19 cellular contexts compared by ENCODE assay signal in the genomic region with DNA sequence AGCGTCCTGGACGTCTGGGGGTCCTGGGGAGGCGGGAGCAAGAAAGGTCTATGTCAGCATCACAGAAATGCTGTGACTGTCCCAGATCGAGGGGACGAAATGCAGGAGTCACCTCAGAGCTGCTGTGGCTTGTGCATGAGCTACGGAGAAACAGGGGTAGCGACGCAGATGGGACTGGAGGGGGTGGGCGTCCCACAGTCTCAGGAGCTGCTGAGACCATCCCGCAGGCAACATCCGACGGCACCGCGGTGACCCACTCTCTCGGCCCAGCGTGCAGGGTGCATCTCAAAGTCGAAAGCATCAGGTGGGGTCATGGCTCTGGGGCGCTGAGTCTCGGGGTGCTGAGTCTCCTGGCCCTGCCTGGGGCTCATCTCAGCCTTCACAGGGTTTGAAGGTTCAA. TPM values are rescaled to one million over a fixed set of nuclear protein-coding genes. Genes with fewer than 3 reads are reported as not detected.
DNase-seq lines count a peak whose midpoint lies in the region; ATAC-seq and TF ChIP-seq lines count a peak whose summit lies in the region.
"Had no signal": no experiment of that assay in that cellular context is flagged by ENCODE, and none has a peak within 500 bp of the region (broad histone marks: within the 10 kb centered on the region; RNA-seq: fewer than 3 reads in every experiment).

No MANE protein-coding gene starts in this region.

- no peaks in the 10 kb centered on the region for H3K9me3 Mint-ChIP-seq in stimulated activated naive CD8-positive, alpha-beta T cell treated with anti-CD3 and anti-CD28 coated beads, Interleukin-15, Interleukin-2, amounts not matched to agents 100 ng/mL and 50 ng/mL, for 24 hours
- H3K9me3 Mint-ChIP-seq in activated T-helper 17 cell treated with anti-CD3 and anti-CD28 coated beads, Interleukin-2, amount 50 U/mL, for 72 hours: no peaks in the 10 kb centered on the region
- H3K9me3 Mint-ChIP-seq in memory B cell (no peaks in the 10 kb centered on the region), type B pancreatic cell (no peaks in the 10 kb centered on the region)
- H3K9me3 Mint-ChIP-seq: H9, nephron had no signal

- peaks cover 12% of the 10 kb centered on the region for H3K4me1 Mint-ChIP-seq in stimulated activated naive CD8-positive, alpha-beta T cell treated with anti-CD3 and anti-CD28 coated beads, Interleukin-15, Interleukin-2, amounts not matched to agents 100 ng/mL and 50 ng/mL, for 24 hours (ENCODE audit: low read depth)
- peaks cover 4% of the 10 kb centered on the region for H3K4me1 Mint-ChIP-seq in activated T-helper 17 cell treated with anti-CD3 and anti-CD28 coated beads, Interleukin-2, amount 50 U/mL, for 72 hours
- no peaks in the 10 kb centered on the region for H3K4me1 Mint-ChIP-seq in memory B cell
- H3K4me1 Mint-ChIP-seq in type B pancreatic cell (ENCODE audit: unreplicated experiment): peaks cover 4% of the 10 kb centered on the region
- H3K4me1 Mint-ChIP-seq: H9, nephron had no signal

- no peak for DNase-seq in stimulated activated naive CD8-positive, alpha-beta T cell treated with anti-CD3 and anti-CD28 coated beads, Interleukin-15, Interleukin-2, amounts not matched to agents 100 U/mL and 50 U/mL, for 24 hours
- no peak for DNase-seq in memory B cell (ENCODE audit: low spot score in 2 of 2)
- no peak for DNase-seq in type B pancreatic cell (ENCODE audit: extremely low spot score, unreplicated experiment)
- DNase-seq in caudate nucleus (lab: John Stamatoyannopoulos, UW): no peak
- DNase-seq in activated CD8-positive, alpha-beta memory T cell treated with anti-CD3 and anti-CD28 coated beads, Interleukin-2, amount 50 U/mL, for 4 hours: no peak
- no peak for DNase-seq in occipital lobe (lab: John Stamatoyannopoulos, UW)
- DNase-seq: amniotic stem cell; central memory CD4-positive, alpha-beta T cell; effector memory CD4-positive, alpha-beta T cell; H9; KG1; MV-4-11; NCI-H1930; NCI-H446 treated with DMSO at 0.1 percent for 48 hours; RPMI8226; thyroid gland had no signal

- H3K36me3 Mint-ChIP-seq in stimulated activated naive CD8-positive, alpha-beta T cell treated with anti-CD3 and anti-CD28 coated beads, Interleukin-15, Interleukin-2, amounts not matched to agents 100 ng/mL and 50 ng/mL, for 24 hours (ENCODE audit: low read depth): peaks cover 20% of the 10 kb centered on the region
- peaks cover 38% of the 10 kb centered on the region for H3K36me3 Mint-ChIP-seq in activated T-helper 17 cell treated with anti-CD3 and anti-CD28 coated beads, Interleukin-2, amount 50 U/mL, for 72 hours (ENCODE audit: low read depth)
- H3K36me3 Mint-ChIP-seq in memory B cell (peaks cover 17% of the 10 kb centered on the region), type B pancreatic cell (peaks cover 10% of the 10 kb centered on the region)

- H3K27ac ChIP-seq in caudate nucleus (ENCODE audit: low read depth, low read length): no peak overlapping the region
- H3K27ac ChIP-seq: thyroid gland had no signal

- ATAC-seq in stimulated activated naive CD8-positive, alpha-beta T cell treated with anti-CD3 and anti-CD28 coated beads, Interleukin-15, Interleukin-2, amounts not matched to agents 100 U/mL and 50 U/mL, for 24 hours: no peak
- ATAC-seq in activated T-helper 17 cell treated with anti-CD3 and anti-CD28 coated beads, Interleukin-2, amount 50 U/mL, for 72 hours (replicated peaks): no peak
- ATAC-seq in memory B cell (ENCODE audit: low read depth): no peak

- H3K27ac Mint-ChIP-seq in stimulated activated naive CD8-positive, alpha-beta T cell treated with anti-CD3 and anti-CD28 coated beads, Interleukin-15, Interleukin-2, amounts not matched to agents 100 ng/mL and 50 ng/mL, for 24 hours: peak overlapping the region; percentile 45
- H3K27ac Mint-ChIP-seq in activated T-helper 17 cell treated with anti-CD3 and anti-CD28 coated beads, Interleukin-2, amount 50 U/mL, for 72 hours: peak overlapping the region; percentile 77
- H3K27ac Mint-ChIP-seq in memory B cell (peak overlapping the region; percentile 45), type B pancreatic cell (peak overlapping the region; percentile 27)
- H3K27ac Mint-ChIP-seq: nephron had no signal

- no peaks in the 10 kb centered on the region for H3K27me3 Mint-ChIP-seq in stimulated activated naive CD8-positive, alpha-beta T cell treated with anti-CD3 and anti-CD28 coated beads, Interleukin-15, Interleukin-2, amounts not matched to agents 100 ng/mL and 50 ng/mL, for 24 hours
- no peaks in the 10 kb centered on the region for H3K27me3 Mint-ChIP-seq in activated T-helper 17 cell treated with anti-CD3 and anti-CD28 coated beads, Interleukin-2, amount 50 U/mL, for 72 hours
- H3K27me3 Mint-ChIP-seq in memory B cell: no peaks in the 10 kb centered on the region
- peaks cover 3% of the 10 kb centered on the region for H3K27me3 Mint-ChIP-seq in type B pancreatic cell

- H3K4me3 Mint-ChIP-seq in stimulated activated naive CD8-positive, alpha-beta T cell treated with anti-CD3 and anti-CD28 coated beads, Interleukin-15, Interleukin-2, amounts not matched to agents 100 ng/mL and 50 ng/mL, for 24 hours: no peak overlapping the region
- H3K4me3 Mint-ChIP-seq in activated T-helper 17 cell treated with anti-CD3 and anti-CD28 coated beads, Interleukin-2, amount 50 U/mL, for 72 hours: no peak overlapping the region
- H3K4me3 Mint-ChIP-seq in memory B cell (no peak overlapping the region), type B pancreatic cell (no peak overlapping the region)
- H3K4me3 Mint-ChIP-seq: H9, nephron had no signal

- TF ChIP-seq CTCF in type B pancreatic cell (conservative IDR thresholded peaks at IDR 0.05): no peak

RNA-seq across cellular contexts. Expression of gene C13orf46, which starts 37.4 kb away (rescaled TPM):
- 1 to 10 TPM; 1.3 to 3.9 TPM for total RNA-seq in activated T-helper 17 cell treated with anti-CD3 and anti-CD28 coated beads, Interleukin-2, amount 50 U/mL, for 72 hours
- total RNA-seq in type B pancreatic cell (ENCODE audit: low replicate concordance) (0.29 TPM in 1 of 2 replicates, not detected in the other), occipital lobe (0.16 TPM)

Comparison
In these comparisons a context has a peak if more than half of its experiments do, and no peak if none do; other contexts are left out.
1. H3K27ac Mint-ChIP-seq: peak in every context shown above with its lines; median percentile 77 in activated T-helper 17 cell treated with anti-CD3 and anti-CD28 coated beads, Interleukin-2, amount 50 U/mL, for 72 hours; 45 in stimulated activated naive CD8-positive, alpha-beta T cell treated with anti-CD3 and anti-CD28 coated beads, Interleukin-15, Interleukin-2, amounts not matched to agents 100 ng/mL and 50 ng/mL, for 24 hours; 45 in memory B cell; 27 in type B pancreatic cell.